Comparison of ENCODE assay signal across 2 cellular contexts in genomic region chr19:13085673-13086072, GRCh38.
A peak's percentile ranks its signal among the peaks of the same experiment; 100 is the strongest.
TF ChIP-seq lines count a peak whose summit lies in the region.

No MANE protein-coding gene starts in this region.

TF ChIP-seq in IMR-90, 13 proteins besides CTCF, POLR2A, EP300 and RAD21:
- TF ChIP-seq SMC3 (IDR thresholded peaks at IDR 0.05; ENCODE audit: low read depth, low read length) (no peak), RCOR1 (IDR thresholded peaks at IDR 0.05; ENCODE audit: insufficient replicate concordance, low read length) (no peak), BHLHE40 (IDR thresholded peaks at IDR 0.05; ENCODE audit: low read depth, low read length) (no peak), FOS (IDR thresholded peaks at IDR 0.05; ENCODE audit: low read depth, low read length) (no peak), CEBPB (IDR thresholded peaks at IDR 0.05; ENCODE audit: low read depth, low read length) (no peak), NFE2L2 (IDR thresholded peaks at IDR 0.05; ENCODE audit: low read depth, low read length) (no peak), USF2 (IDR thresholded peaks at IDR 0.05; ENCODE audit: low read depth, low read length) (no peak), RFX5 (IDR thresholded peaks at IDR 0.05; ENCODE audit: low read depth, low read length) (no peak), CHD1 (IDR thresholded peaks at IDR 0.05; ENCODE audit: low read depth, low read length) (no peak), MAFK (IDR thresholded peaks at IDR 0.05; ENCODE audit: low read depth, low read length) (no peak), MAZ (IDR thresholded peaks at IDR 0.05; ENCODE audit: borderline replicate concordance, low read depth, low read length) (no peak), ELK1 (IDR thresholded peaks at IDR 0.05; ENCODE audit: borderline replicate concordance, low read depth, low read length) (no peak), MXI1 (IDR thresholded peaks at IDR 0.05; ENCODE audit: borderline replicate concordance, low read depth, low read length) (no peak)

TF ChIP-seq in K562, 482 proteins besides CTCF, POLR2A, EP300 and RAD21:
- peak; percentile 47; the same call in 1 of the 2 replicates for TF ChIP-seq MAX (CRISPR knock-in tag; IDR thresholded peaks at IDR 0.05)
- TF ChIP-seq U2AF2 (optimal IDR thresholded peaks at IDR 0.05; ENCODE audit: low read depth, low read length): no peak
- no peak for TF ChIP-seq ZNF830 (CRISPR knock-in tag; IDR thresholded peaks at IDR 0.05)
- 0 out of 4 replicates have a peak, but pooled peaks of 1 of the 2 experiments have one; percentile 25 for TF ChIP-seq MNT (conservative IDR thresholded peaks at IDR 0.05)
